Comparison of ENCODE assay signal across 1 cellular context in the genomic region with DNA sequence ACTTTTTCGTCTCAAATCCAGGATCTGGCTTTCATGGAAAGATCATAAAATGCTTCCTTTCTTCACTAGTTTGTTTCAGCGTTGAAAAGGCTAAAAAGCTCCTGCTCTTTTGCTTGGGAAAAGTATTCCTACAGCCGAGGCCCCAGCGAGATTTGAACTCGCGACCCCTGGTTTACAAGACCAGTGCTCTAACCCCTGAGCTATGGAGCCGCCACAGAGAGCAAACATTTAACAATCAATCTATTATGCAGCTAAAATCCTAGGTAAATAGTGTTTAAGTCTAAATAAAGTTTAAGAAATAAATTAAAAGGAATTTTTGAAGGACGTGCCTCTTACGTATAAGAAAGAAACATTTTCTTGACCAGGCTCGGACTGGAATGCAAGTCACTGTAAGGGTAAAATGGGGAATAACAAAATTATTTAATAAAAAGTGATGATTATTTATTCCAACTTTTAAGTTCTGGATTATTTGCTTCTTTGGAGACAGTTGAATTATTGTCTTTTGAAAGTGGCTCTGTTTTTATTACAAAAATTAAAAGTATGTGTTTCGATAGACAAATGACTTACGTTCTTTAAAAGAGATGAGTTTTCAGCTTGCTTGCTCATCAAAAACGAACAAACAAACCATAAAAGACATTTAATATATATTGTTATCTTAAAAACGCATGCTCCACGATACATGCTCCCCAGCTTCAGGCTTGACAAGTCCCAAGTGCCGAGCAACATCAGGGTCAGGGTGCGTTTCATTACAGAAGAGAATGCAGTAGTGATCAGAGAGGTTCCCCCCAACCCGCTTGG.
TF ChIP-seq lines count a peak whose summit lies in the region.

No MANE protein-coding gene starts in this region.

TF ChIP-seq in HEK293T, 16 proteins besides CTCF, POLR2A, EP300 and RAD21 (continued from another document):
- TF ChIP-seq, protein P1, sequence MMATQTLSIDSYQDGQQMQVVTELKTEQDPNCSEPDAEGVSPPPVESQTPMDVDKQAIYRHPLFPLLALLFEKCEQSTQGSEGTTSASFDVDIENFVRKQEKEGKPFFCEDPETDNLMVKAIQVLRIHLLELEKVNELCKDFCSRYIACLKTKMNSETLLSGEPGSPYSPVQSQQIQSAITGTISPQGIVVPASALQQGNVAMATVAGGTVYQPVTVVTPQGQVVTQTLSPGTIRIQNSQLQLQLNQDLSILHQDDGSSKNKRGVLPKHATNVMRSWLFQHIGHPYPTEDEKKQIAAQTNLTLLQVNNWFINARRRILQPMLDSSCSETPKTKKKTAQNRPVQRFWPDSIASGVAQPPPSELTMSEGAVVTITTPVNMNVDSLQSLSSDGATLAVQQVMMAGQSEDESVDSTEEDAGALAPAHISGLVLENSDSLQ (IDR thresholded peaks at IDR 0.05), result no peak
